Comparison of ENCODE assay signal across 10 cellular contexts in the genomic region with DNA sequence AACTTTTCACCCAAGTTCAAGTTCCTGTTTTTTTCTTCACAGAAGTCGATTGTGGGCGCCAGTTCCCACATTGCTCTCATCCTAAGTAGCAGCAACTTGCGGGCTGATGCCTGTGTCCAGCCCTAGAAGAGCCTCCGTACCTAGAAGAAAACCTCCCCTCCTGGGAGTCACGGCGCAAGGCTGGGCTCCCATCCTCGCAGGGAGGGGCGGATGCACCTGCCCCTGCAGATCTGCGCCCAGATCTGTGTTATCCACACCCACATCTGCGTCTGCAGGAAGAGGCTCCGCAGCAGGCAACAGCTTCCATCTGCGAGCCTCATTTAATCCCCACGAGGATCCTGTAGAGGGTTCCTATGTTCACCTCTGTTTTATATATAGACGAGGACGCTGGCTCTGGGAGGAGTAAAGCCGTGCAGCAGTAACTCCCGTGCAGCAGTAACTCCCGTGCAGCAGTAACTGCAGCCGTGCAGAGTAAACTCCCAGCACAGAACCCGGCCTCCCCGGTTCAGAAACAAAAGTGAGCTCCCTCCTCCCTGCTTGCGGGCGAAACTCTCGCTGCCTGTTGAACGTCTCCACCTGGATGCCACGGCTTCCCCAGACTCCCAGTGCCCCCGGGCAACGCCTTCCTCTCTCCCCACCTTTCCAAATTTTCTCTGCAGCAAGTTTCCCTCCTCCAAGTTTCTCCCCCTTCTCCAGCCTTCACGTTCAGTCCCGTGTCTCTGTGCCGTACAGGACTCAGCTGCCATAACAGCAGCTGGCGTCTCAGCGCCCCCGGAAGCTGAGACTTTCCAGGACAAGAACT. TPM values are rescaled to one million over a fixed set of nuclear protein-coding genes. Genes with fewer than 3 reads are reported as not detected.
DNase-seq lines count a peak whose midpoint lies in the region; ATAC-seq, FAIRE-seq and TF ChIP-seq lines count a peak whose summit lies in the region.
"Had no signal": no experiment of that assay in that cellular context is flagged by ENCODE, and none has a peak within 500 bp of the region (broad histone marks: within the 10 kb centered on the region; RNA-seq: fewer than 3 reads in every experiment).

No MANE protein-coding gene starts in this region.

- H3K27ac Mint-ChIP-seq in naive B cell: peak overlapping the region; percentile 76 to 90 (median 86)

- no peak for TF ChIP-seq RAD21 in GM12878 (IDR thresholded peaks at IDR 0.05; ENCODE audit: insufficient read depth, low read depth, low read length)

- H3K4me1 ChIP-seq in GM12878 (ENCODE audit: control insufficient read depth, insufficient read depth, low read length): peaks cover 9% of the 10 kb centered on the region

- peak overlapping the region; percentile 39 for H2AFZ ChIP-seq in GM12878 (ENCODE audit: control insufficient read depth, low read depth, low read length)

- TF ChIP-seq CTCF in GM12878 (IDR thresholded peaks at IDR 0.05 in 2 of 3, conservative IDR thresholded peaks at IDR 0.05 in 1 of 3; ENCODE audit: control insufficient read depth in 2 of 3, extremely low read depth in 1 of 3, insufficient read depth in 1 of 3, low read depth in 3 of 3, low read length in 3 of 3): 0 out of 6 replicates have a peak, but pooled peaks of 1 of the 3 experiments have one; percentile 0

- H3K27me3 Mint-ChIP-seq in naive B cell: peaks cover 0 to 4% (median 3%) of the 10 kb centered on the region in 3 donors

- H3K4me2 ChIP-seq in GM12878 (ENCODE audit: control insufficient read depth, insufficient read depth): peak overlapping the region; percentile 72

- DNase-seq in DMS 273 (lab: John Stamatoyannopoulos, UW; ENCODE audit: unreplicated experiment): peak; percentile 21
- no peak for DNase-seq in DMS 273 treated with DMSO at 0.1 percent for 48 hours (lab: John Stamatoyannopoulos, UW)
- peak; percentile 35 for DNase-seq in SKM-1 (lab: John Stamatoyannopoulos, UW; ENCODE audit: unreplicated experiment)
- DNase-seq in GM12878 (ENCODE audit: low read depth, low spot score): no peak
- peak; percentile 58 for DNase-seq in naive B cell
- no peak for DNase-seq in urothelium cell line (ENCODE audit: low spot score)
- DNase-seq in SHP77 (lab: John Stamatoyannopoulos, UW): no peak

- H3K9ac ChIP-seq in GM12878 (ENCODE audit: control insufficient read depth, insufficient read depth, low read length): no peak overlapping the region

- H3K9me3 Mint-ChIP-seq in naive B cell: no peaks in the 10 kb centered on the region

- CTCF ChIA-PET in GM12878 (lab: Yijun Ruan, JAX): interaction anchor here (0.8 to 6.7 kb wide), 20 partner anchors 9 to 223 kb away, joined by 3 to 205 read pairs (median 6); a partner anchor contains a TSS

- intact Hi-C loops in GM12878 (cut with micrococcal nuclease; ENCODE audit: unreplicated experiment): loop anchor here (2.0 to 5.0 kb wide), 2 partner anchors 23 to 41 kb away; a partner anchor contains a TSS

- H3K4me3 Mint-ChIP-seq in naive B cell: peak overlapping the region; percentile 88 to 97 (median 93)

- FAIRE-seq in GM12878 (lab: Jason Lieb, UNC) (peak; percentile 86), urothelium cell line (lab: Jason Lieb, UNC) (no peak)

- no peak for TF ChIP-seq EP300 in GM12878 (IDR thresholded peaks at IDR 0.05; ENCODE audit: borderline replicate concordance in 1 of 2, control insufficient read depth in 1 of 2, low read depth in 2 of 2, low read length in 2 of 2)

- H3K9me3 ChIP-seq in GM12878 (replicated peaks; ENCODE audit: control insufficient read depth, insufficient read depth, low read length): no peaks in the 10 kb centered on the region; the same call in 2 of the 3 replicates

- no peak for TF ChIP-seq POLR2A in GM12878 (IDR thresholded peaks at IDR 0.05; ENCODE audit: low read depth, low read length)

- BruUV-seq in GM12878 (replicated peaks; lab: Mats Ljungman, UMichigan): no TSS peak

- peaks cover 45 to 51% (median 50%) of the 10 kb centered on the region in 3 donors for H3K4me1 Mint-ChIP-seq in naive B cell

- ATAC-seq in GM12878 (peak; percentile 78), naive B cell (ENCODE audit: low read depth in 2 of 2) (peak; percentile 68), HG03469 (IDR thresholded peaks at IDR 0.05; ENCODE audit: unreplicated experiment) (no peak)

- peak overlapping the region; percentile 53 for H3K4me3 ChIP-seq in GM12878

- POLR2A ChIA-PET in GM12878 (lab: Charles Lee): interaction anchor here (0.6 to 2.8 kb wide), 12 partner anchors 9 to 245 kb away, joined by 3 to 16 read pairs (median 5); a partner anchor contains a TSS

- RAD21 ChIA-PET in GM12878 (lab: Charles Lee; ENCODE audit: unreplicated experiment): interaction anchor here (0.9 to 5.7 kb wide), 17 partner anchors 10 to 199 kb away, joined by 3 to 94 read pairs (median 5); a partner anchor contains a TSS

- H3K36me3 Mint-ChIP-seq in naive B cell: no peaks in the 10 kb centered on the region

- H3K79me2 ChIP-seq in GM12878 (ENCODE audit: control insufficient read depth, insufficient read depth, low read length): no peaks in the 10 kb centered on the region

- no peak overlapping the region for H3K27ac ChIP-seq in GM12878 (ENCODE audit: control insufficient read depth, insufficient read depth)
- H3K27ac ChIP-seq: 22Rv1, VCaP had no signal

- in situ Hi-C loops in GM12878 (cut with MboI): no loop called here

- no peaks in the 10 kb centered on the region for H3K36me3 ChIP-seq in GM12878 (ENCODE audit: control insufficient read depth in 2 of 2, insufficient read depth in 2 of 2, low read length in 1 of 2)

- WGBS in GM12878 (ENCODE audit: insufficient coverage, insufficient replicate concordance, low lambda C conversion rate, missing lambda C conversion rate): 3% methylated on average over 34 of the region's 34 CpGs

- no peaks in the 10 kb centered on the region for H3K27me3 ChIP-seq in GM12878 (replicated peaks in 1 of 2; ENCODE audit: control insufficient read depth in 2 of 2, insufficient read depth in 2 of 2, low read length in 1 of 2)

- SMC1A ChIA-PET in GM12878 (lab: Charles Lee; ENCODE audit: uncharacterized antibody, unreplicated experiment): interaction anchor here (0.8 to 7.4 kb wide), 20 partner anchors 9 to 251 kb away, joined by 3 to 116 read pairs (median 8); a partner anchor contains a TSS

- H4K20me1 ChIP-seq in GM12878 (ENCODE audit: control insufficient read depth, insufficient read depth): no peaks in the 10 kb centered on the region

RNA-seq across cellular contexts. Expression of a gene that starts 23.5 kb away (rescaled TPM):
- 55.2 and 74.0 TPM in 2 replicates for total RNA-seq in GM12878 (2013; cell fraction: nucleolus; rRNA removed)
- total RNA-seq in GM12878 (2014; rRNA removed) (36.2 and 41.2 TPM in 2 replicates), GM12878 (2014; rRNA removed; fragmentation: Illumina TruSeq; extraction: Trizol) (39.2 and 41.8 TPM in 2 replicates), GM12878 (2021) (43.1 and 44.4 TPM in 2 replicates)
- not detected for polyA plus RNA-seq in GM12878 (2011; ENCODE audit: low read depth)
- polyA plus RNA-seq in GM12878 (2011; rRNA removed) (13.5 and 15.5 TPM in 2 replicates), GM12878 (2014; fragmentation: Illumina TruSeq; extraction: Trizol) (35.2 and 49.1 TPM in 2 replicates), GM12878 (2014; fragmentation: Nextera tagmentation; extraction: Ambion mirVana) (10 to 100 TPM in 1 of 2 experiments, 1 to 10 TPM in 1; 8.6 to 13.1 TPM), GM12878 (2014; rRNA removed) (58.2 and 62.0 TPM in 2 replicates), GM12878 (2016; fragmentation: Nextera tagmentation; extraction: Ambion mirVana) (10 to 100 TPM; 30.7 to 31.3 TPM), naive B cell (ENCODE audit: low read depth in 6 of 6) (100 to 1,000 TPM; 129 to 246 (median 160) TPM)
- polyA plus RNA-seq in GM12878 (2011; cell fraction: cytosol; rRNA removed): 11.1 and 15.1 TPM in 2 replicates
- 32.7 and 35.3 TPM in 2 replicates for polyA plus RNA-seq in GM12878 (2011; cell fraction: nucleus; rRNA removed)
- polyA plus RNA-seq in GM12878 (2012): 0.13 and 0.23 TPM in 2 replicates
- polyA minus RNA-seq in GM12878 (2011; rRNA and poly(A)+ RNA removed): 9.7 and 14.6 TPM in 2 replicates
- 4.9 and 8.4 TPM in 2 replicates for polyA minus RNA-seq in GM12878 (2011; cell fraction: cytosol; rRNA and poly(A)+ RNA removed)
- polyA minus RNA-seq in GM12878 (2011; cell fraction: nucleus; rRNA and poly(A)+ RNA removed): 10.9 and 19.9 TPM in 2 replicates

RNA-seq across cellular contexts. Expression of a gene that starts 27.1 kb away (rescaled TPM):
- 0.31 and 0.81 TPM in 2 replicates for total RNA-seq in GM12878 (2013; cell fraction: nucleolus; rRNA removed)
- total RNA-seq in GM12878 (2014; rRNA removed): 0.27 TPM in 1 of 2 replicates, not detected in the other
- 0.09 TPM in 1 of 2 replicates, not detected in the other for total RNA-seq in GM12878 (2014; rRNA removed; fragmentation: Illumina TruSeq; extraction: Trizol)
- 0.32 and 0.36 TPM in 2 replicates for total RNA-seq in GM12878 (2021)
- 0.16 TPM for polyA plus RNA-seq in GM12878 (2011; ENCODE audit: low read depth)
- polyA plus RNA-seq in GM12878 (2011; rRNA removed): not detected in 2 replicates
- 0.08 TPM in 1 of 2 replicates, not detected in the other for polyA plus RNA-seq in GM12878 (2011; cell fraction: cytosol; rRNA removed)
- polyA plus RNA-seq in GM12878 (2011; cell fraction: nucleus; rRNA removed): 0.23 and 0.31 TPM in 2 replicates
- polyA plus RNA-seq in GM12878 (2012): 0.36 and 0.76 TPM in 2 replicates
- 0.01 TPM in 1 of 2 replicates, not detected in the other for polyA plus RNA-seq in GM12878 (2014; fragmentation: Illumina TruSeq; extraction: Trizol)
- polyA plus RNA-seq in GM12878 (2014; fragmentation: Nextera tagmentation; extraction: Ambion mirVana): under 1 TPM in 1 of 2 experiments, not detected in 1; 0.05 TPM
- 0.08 TPM in 1 of 2 replicates, not detected in the other for polyA plus RNA-seq in GM12878 (2014; rRNA removed)
- under 1 TPM; 0.16 to 0.26 TPM for polyA plus RNA-seq in GM12878 (2016; fragmentation: Nextera tagmentation; extraction: Ambion mirVana)
- not detected in 2 replicates for polyA minus RNA-seq in GM12878 (2011; rRNA and poly(A)+ RNA removed)
- polyA minus RNA-seq in GM12878 (2011; cell fraction: cytosol; rRNA and poly(A)+ RNA removed): not detected in 2 replicates
- polyA minus RNA-seq in GM12878 (2011; cell fraction: nucleus; rRNA and poly(A)+ RNA removed): not detected in 2 replicates
- polyA plus RNA-seq in naive B cell (ENCODE audit: low read depth in 6 of 6): under 1 TPM in 3 of 6 donors, not detected in 3; 0.06 to 0.09 (median 0.08) TPM

RNA-seq across cellular contexts. Expression of a gene that starts 49.2 kb away (rescaled TPM):
- total RNA-seq in GM12878 (2013; cell fraction: nucleolus; rRNA removed): 7.6 and 8.3 TPM in 2 replicates
- total RNA-seq in GM12878 (2014; rRNA removed) (17.9 and 19.1 TPM in 2 replicates), GM12878 (2014; rRNA removed; fragmentation: Illumina TruSeq; extraction: Trizol) (10.2 and 13.6 TPM in 2 replicates), GM12878 (2021) (12.7 and 17.2 TPM in 2 replicates)
- polyA plus RNA-seq in GM12878 (2011; ENCODE audit: low read depth): 0.17 TPM
- polyA plus RNA-seq in GM12878 (2011; rRNA removed) (1.8 and 2.4 TPM in 2 replicates), GM12878 (2014; fragmentation: Illumina TruSeq; extraction: Trizol) (13.4 and 14.3 TPM in 2 replicates), GM12878 (2014; fragmentation: Nextera tagmentation; extraction: Ambion mirVana) (10 to 100 TPM in 1 of 2 experiments, 1 to 10 TPM in 1; 9.7 to 12.4 TPM), GM12878 (2014; rRNA removed) (17.4 and 18.5 TPM in 2 replicates), GM12878 (2016; fragmentation: Nextera tagmentation; extraction: Ambion mirVana) (1 to 10 TPM; 6.4 to 6.9 TPM), naive B cell (ENCODE audit: low read depth in 6 of 6) (10 to 100 TPM in 3 of 6 donors, 1 to 10 TPM in 3; 7.1 to 25.7 (median 10.3) TPM)
- polyA plus RNA-seq in GM12878 (2011; cell fraction: cytosol; rRNA removed): 2.6 and 4.1 TPM in 2 replicates
- polyA plus RNA-seq in GM12878 (2011; cell fraction: nucleus; rRNA removed): 0.94 and 2.5 TPM in 2 replicates
- polyA plus RNA-seq in GM12878 (2012): 0.32 and 1.4 TPM in 2 replicates
- 1.5 and 5.2 TPM in 2 replicates for polyA minus RNA-seq in GM12878 (2011; rRNA and poly(A)+ RNA removed)
- 0.73 TPM in 1 of 2 replicates, not detected in the other for polyA minus RNA-seq in GM12878 (2011; cell fraction: cytosol; rRNA and poly(A)+ RNA removed)
- polyA minus RNA-seq in GM12878 (2011; cell fraction: nucleus; rRNA and poly(A)+ RNA removed): 1.2 and 1.8 TPM in 2 replicates

Comparison
In these comparisons a context has a peak if more than half of its experiments do, and no peak if none do; other contexts are left out.
1. DNase-seq: peak in DMS 273 (single experiment), SKM-1 (single experiment) and naive B cell (single experiment); none in DMS 273 treated with DMSO at 0.1 percent for 48 hours (single experiment), GM12878 (single experiment), urothelium cell line (single experiment) and SHP77 (0 of 2).